Comparison of ENCODE assay signal across 23 cellular contexts in genomic region chr10:78720091-78720490, GRCh38.
"Had no signal": no experiment of that assay in that cellular context is flagged by ENCODE, and none has a peak within 500 bp of the region (broad histone marks: within the 10 kb centered on the region; RNA-seq: fewer than 3 reads in every experiment).

No MANE protein-coding gene starts in this region.

- ATAC-seq: foreskin keratinocyte; gastroesophageal sphincter; heart left ventricle; left colon; left lung; left ventricle myocardium superior; lower lobe of right lung; naive thymus-derived CD4-positive, alpha-beta T cell had no signal

- H3K27ac ChIP-seq: colonic mucosa, dorsolateral prefrontal cortex, esophagus muscularis mucosa, foreskin keratinocyte, gastroesophageal sphincter, heart left ventricle, hepatocyte, left lung, lower lobe of right lung had no signal

- FAIRE-seq: endothelial cell of umbilical vein, frontal cortex, islet of Langerhans, keratinocyte had no signal

- H3K9me3 ChIP-seq: colonic mucosa, esophagus muscularis mucosa, gastroesophageal sphincter, heart left ventricle, left lung, lower lobe of right lung had no signal

- H3K4me3 ChIP-seq: colonic mucosa, dorsolateral prefrontal cortex, esophagus muscularis mucosa, gastroesophageal sphincter, heart left ventricle, hepatocyte, left lung, lower lobe of right lung had no signal

- DNase-seq: colonic mucosa; dermis blood vessel endothelial cell; dorsolateral prefrontal cortex; effector CD4-positive, alpha-beta T cell; effector memory CD4-positive, alpha-beta T cell; foreskin keratinocyte; heart left ventricle; hypothalamus; kidney glomerular epithelial cell; left colon; left lung; left ventricle myocardium superior; lower lobe of right lung; mesenchymal stem cell; midbrain; naive thymus-derived CD4-positive, alpha-beta T cell had no signal

- H3K4me1 ChIP-seq: colonic mucosa, foreskin keratinocyte, left lung, lower lobe of right lung had no signal

- H3K36me3 ChIP-seq: colonic mucosa, esophagus muscularis mucosa, gastroesophageal sphincter, heart left ventricle, left lung, lower lobe of right lung had no signal
